Comparison of ENCODE assay signal across 8 cellular contexts in genomic region chr15:71780349-71780976, GRCh38. TPM values are rescaled to one million over a fixed set of nuclear protein-coding genes. Genes with fewer than 3 reads are reported as not detected.
DNase-seq lines count a peak whose midpoint lies in the region; ATAC-seq, FAIRE-seq and TF ChIP-seq lines count a peak whose summit lies in the region.

No MANE protein-coding gene starts in this region.

- no peaks in the 10 kb centered on the region for H3F3A ChIP-seq in MM.1S (ENCODE audit: insufficient read depth, low read length)

- no peaks in the 10 kb centered on the region for H3K36me3 Mint-ChIP-seq in endothelial cell (ENCODE audit: low read depth, unreplicated experiment)
- H3K36me3 Mint-ChIP-seq in naive B cell: no peaks in the 10 kb centered on the region

- no peaks in the 10 kb centered on the region for H3K9me2 ChIP-seq in MM.1S (replicated peaks; ENCODE audit: insufficient read depth, low read length)

- intact Hi-C loops in aorta (cut with DNase I): no loop called here

- no peaks in the 10 kb centered on the region for H3K27me3 ChIP-seq in MM.1S (replicated peaks; ENCODE audit: insufficient read depth, low read length)
- H3K27me3 ChIP-seq in aorta (ENCODE audit: control insufficient read depth in 1 of 2, insufficient read depth in 2 of 2, low read length in 1 of 2): no peaks in the 10 kb centered on the region

- 9 to 12% methylated on average over 10 of the region's 10 CpGs for WGBS in aorta, 2 donors

- TF ChIP-seq POLR2A in GM12892 (IDR thresholded peaks at IDR 0.05; ENCODE audit: low read depth, low read length): no peak

- H3K27ac ChIP-seq in MM.1S (ENCODE audit: low read length) (no peak overlapping the region), aorta (ENCODE audit: low read depth in 1 of 2, low read length in 2 of 2) (peak overlapping the region in 1 of 2 donors; percentile 88)

- H3K9me3 Mint-ChIP-seq in endothelial cell (ENCODE audit: unreplicated experiment) (no peaks in the 10 kb centered on the region), naive B cell (no peaks in the 10 kb centered on the region)

- H3K79me2 ChIP-seq in MM.1S (ENCODE audit: low read length): no peaks in the 10 kb centered on the region

- ATAC-seq in naive B cell (ENCODE audit: low read depth in 2 of 2) (peak; percentile 34 to 58), aorta (ENCODE audit: low FRiP score) (peak; percentile 9), GM18858 (IDR thresholded peaks at IDR 0.05; ENCODE audit: unreplicated experiment) (no peak)

- H3K9me3 ChIP-seq in MM.1S (replicated peaks; ENCODE audit: insufficient read depth, low read length) (no peaks in the 10 kb centered on the region), aorta (ENCODE audit: control insufficient read depth, low read length) (no peaks in the 10 kb centered on the region)

- no peaks in the 10 kb centered on the region for H3K4me1 ChIP-seq in MM.1S (ENCODE audit: low read length)
- no peaks in the 10 kb centered on the region for H3K4me1 ChIP-seq in aorta (ENCODE audit: control insufficient read depth in 1 of 2, insufficient read depth in 2 of 2, low read length in 2 of 2)

- H3K9ac ChIP-seq in MM.1S (ENCODE audit: low read length): peak overlapping the region; percentile 12; the same call in 1 of the 2 replicates

- peaks cover 1% of the 10 kb centered on the region for H3K27me3 Mint-ChIP-seq in endothelial cell (ENCODE audit: unreplicated experiment)
- peaks cover 22 to 44% (median 24%) of the 10 kb centered on the region in 3 donors for H3K27me3 Mint-ChIP-seq in naive B cell

- TF ChIP-seq CTCF in MM.1S (IDR thresholded peaks at IDR 0.05; ENCODE audit: low read length): peak; percentile 77
- peak; percentile 65 for TF ChIP-seq CTCF in WI38 (IDR thresholded peaks at IDR 0.05; ENCODE audit: low read depth, low read length)
- peak; percentile 88 for TF ChIP-seq CTCF in endothelial cell (IDR thresholded peaks at IDR 0.05; ENCODE audit: unreplicated experiment)

- H3K27ac Mint-ChIP-seq in endothelial cell (ENCODE audit: unreplicated experiment): peak overlapping the region; percentile 19
- no peak overlapping the region for H3K27ac Mint-ChIP-seq in naive B cell

- no peaks in the 10 kb centered on the region for H3K36me3 ChIP-seq in MM.1S (replicated peaks; ENCODE audit: insufficient read depth, low read length)
- no peaks in the 10 kb centered on the region for H3K36me3 ChIP-seq in aorta (ENCODE audit: control insufficient read depth in 1 of 2, insufficient read depth in 2 of 2, low read length in 1 of 2)

- FAIRE-seq in GM12892 (lab: Jason Lieb, UNC): peak; percentile 81

- peak overlapping the region; percentile 60 for H2AFZ ChIP-seq in MM.1S (ENCODE audit: low read length)

- peak; percentile 63 for DNase-seq in AG08396 (ENCODE audit: low spot score)
- peak; percentile 46 for DNase-seq in GM12892 (ENCODE audit: insufficient read length)
- peak; percentile 60 for DNase-seq in MM.1S
- DNase-seq in endothelial cell (ENCODE audit: low spot score): peak; percentile 40
- peak; percentile 16 for DNase-seq in naive B cell
- DNase-seq in aorta: no peak

- peak overlapping the region; percentile 38; the same call in 1 of the 2 replicates for H3K4me2 ChIP-seq in MM.1S (ENCODE audit: low read depth, low read length)

- H3K4me3 ChIP-seq in MM.1S (ENCODE audit: low read length): 0 out of 2 replicates have a peak overlapping the region, but pooled peaks have one; percentile 12
- H3K4me3 ChIP-seq in WI38 (ENCODE audit: low read depth, low read length): no peak overlapping the region
- H3K4me3 ChIP-seq in aorta (ENCODE audit: low read length in 2 of 2): no peak overlapping the region

- H3K4me1 Mint-ChIP-seq in endothelial cell (ENCODE audit: unreplicated experiment) (no peaks in the 10 kb centered on the region), naive B cell (peaks cover 0 to 9% (median 0%) of the 10 kb centered on the region in 3 donors)

- H4K20me1 ChIP-seq in MM.1S (ENCODE audit: insufficient read depth, low read length): no peaks in the 10 kb centered on the region

- H3K4me3 Mint-ChIP-seq in endothelial cell (ENCODE audit: unreplicated experiment) (no peak overlapping the region), naive B cell (no peak overlapping the region)

RNA-seq across cellular contexts. Expression of gene NR2E3, which starts 29.9 kb away (rescaled TPM):
- not detected for polyA plus RNA-seq in GM12892 (2012; ENCODE audit: missing spikeins)
- total RNA-seq in endothelial cell (ENCODE audit: unreplicated experiment) (not detected), aorta (1 to 10 TPM in 1 of 2 donors, under 1 TPM in 1; 0.72 to 3.2 TPM)
- polyA plus RNA-seq in naive B cell (ENCODE audit: low read depth in 6 of 6) (under 1 TPM in 1 of 6 donors, not detected in 5; 0.12 TPM), aorta (under 1 TPM; 0.25 to 0.46 TPM)

Comparison
In these comparisons a context has a peak if more than half of its experiments do, and no peak if none do; other contexts are left out.
1. DNase-seq: peak in AG08396 (single experiment), GM12892 (single experiment), MM.1S (single experiment), endothelial cell (single experiment) and naive B cell (single experiment); none in aorta (0 of 2).
2. Peak in every context shown above with its lines, with median percentiles within 50 percentile points of each other: CTCF ChIP-seq.